ENCODE assay signal across 24 cellular contexts in the genomic region with DNA sequence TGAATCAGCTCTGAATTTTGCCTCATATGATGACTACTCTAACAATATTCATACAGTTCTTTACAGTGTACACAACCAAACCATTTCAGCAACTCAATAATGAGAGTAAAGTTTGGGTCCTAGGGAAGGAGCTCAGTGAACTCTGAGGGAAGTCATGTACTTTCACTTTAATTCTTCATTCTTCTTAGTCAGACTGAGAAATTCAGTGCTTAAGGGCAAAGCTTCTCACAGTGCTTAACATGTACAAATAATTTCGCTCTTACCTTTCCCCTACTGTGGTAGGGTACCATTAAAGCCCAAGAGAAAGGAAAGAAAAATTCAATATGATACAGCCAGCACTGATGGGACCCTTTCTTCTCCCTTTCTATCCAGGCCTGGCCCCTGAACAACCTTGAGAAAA.
DNase-seq lines count a peak whose midpoint lies in the region; ATAC-seq, FAIRE-seq and TF ChIP-seq lines count a peak whose summit lies in the region.
"Had no signal": no experiment of that assay in that cellular context is flagged by ENCODE, and none has a peak within 500 bp of the region (broad histone marks: within the 10 kb centered on the region; RNA-seq: fewer than 3 reads in every experiment).

No MANE protein-coding gene starts in this region.

- H3K4me1 Mint-ChIP-seq in CD14-positive monocyte, result no peaks in the 10 kb centered on the region
- H3K4me1 Mint-ChIP-seq: activated B cell treated with CpG ODN at 0.5 μM for 24 hours; CD4-positive, alpha-beta memory T cell; stimulated activated effector memory CD8-positive, alpha-beta T cell treated with anti-CD3 and anti-CD28 coated beads, Interleukin-12 subunit alpha, Interleukin-12 subunit beta, amount 100 ng/mL, for 72 hours had no signal

- TF ChIP-seq POLR2A in GM12891 (IDR thresholded peaks at IDR 0.05; ENCODE audit: low read depth, low read length), result no peak

- TF ChIP-seq CTCF in CD14-positive monocyte (IDR thresholded peaks at IDR 0.05) (no peak), kidney (IDR thresholded peaks at IDR 0.05; ENCODE audit: borderline replicate concordance, extremely low read depth, insufficient read depth) (no peak)

- H3K4me3 ChIP-seq in kidney (ENCODE audit: low read length in 2 of 2), result no peak overlapping the region
- H3K4me3 ChIP-seq: A549, K562, skin epidermis, tibial artery had no signal

- H3K4me3 Mint-ChIP-seq in CD14-positive monocyte, result no peak overlapping the region
- H3K4me3 Mint-ChIP-seq: activated B cell treated with CpG ODN at 0.5 μM for 24 hours; CD4-positive, alpha-beta memory T cell; stimulated activated effector memory CD8-positive, alpha-beta T cell treated with anti-CD3 and anti-CD28 coated beads, Interleukin-12 subunit alpha, Interleukin-12 subunit beta, amount 100 ng/mL, for 72 hours had no signal

- intact Hi-C loops in CD14-positive monocyte (cut with micrococcal nuclease) (no loop called here), kidney (cut with DNase I) (no loop called here)

- ATAC-seq in GM19328 (IDR thresholded peaks at IDR 0.05; ENCODE audit: unreplicated experiment) (peak; percentile 54), GM21786 (IDR thresholded peaks at IDR 0.05; ENCODE audit: unreplicated experiment) (peak; percentile 72), HG03432 (IDR thresholded peaks at IDR 0.05; ENCODE audit: unreplicated experiment) (peak; percentile 75), HG03108 (IDR thresholded peaks at IDR 0.05; ENCODE audit: unreplicated experiment) (no peak)
- ATAC-seq: A549; K562; left ventricle myocardium superior; stimulated activated effector memory CD8-positive, alpha-beta T cell treated with anti-CD3 and anti-CD28 coated beads, Interleukin-12 subunit alpha, Interleukin-12 subunit beta, amount 100 ng/mL, for 72 hours had no signal

- no peak for DNase-seq in GM12891 (ENCODE audit: insufficient read length, low spot score)
- no peak for DNase-seq in CD14-positive monocyte (ENCODE audit: low spot score)
- no peak for DNase-seq in kidney
- DNase-seq in activated CD8-positive, alpha-beta memory T cell treated with anti-CD3 and anti-CD28 coated beads for 24 hours, result no peak
- DNase-seq: activated B cell treated with CpG ODN at 0.5 μM for 24 hours; activated gamma-delta T cell treated with Interleukin-2 at 50 U/mL for 16 hours; aorta; CD4-positive, alpha-beta memory T cell; DND-41; left ventricle myocardium superior; NCI-H1092 treated with DMSO at 0.1 percent for 48 hours; NCI-H2171 treated with DMSO at 0.1 percent for 48 hours; T-helper 1 cell; tibial artery had no signal

- no peak overlapping the region for H3K9ac ChIP-seq in kidney (ENCODE audit: low read length in 2 of 2)

- H3K36me3 ChIP-seq in kidney (ENCODE audit: control insufficient read depth in 1 of 2, insufficient read depth in 2 of 2, low read length in 2 of 2), result no peaks in the 10 kb centered on the region
- H3K36me3 ChIP-seq: tibial artery had no signal

- FAIRE-seq in GM12891 (lab: Jason Lieb, UNC) (peak; percentile 85), kidney (lab: Jason Lieb, UNC) (no peak)
- FAIRE-seq: A549, endometrium, K562 had no signal

- H3K9me3 Mint-ChIP-seq in CD14-positive monocyte, result peaks cover 0 to 9% (median 3%) of the 10 kb centered on the region in 7 donors
- H3K9me3 Mint-ChIP-seq: activated B cell treated with CpG ODN at 0.5 μM for 24 hours; CD4-positive, alpha-beta memory T cell; stimulated activated effector memory CD8-positive, alpha-beta T cell treated with anti-CD3 and anti-CD28 coated beads, Interleukin-12 subunit alpha, Interleukin-12 subunit beta, amount 100 ng/mL, for 72 hours had no signal

- H3K36me3 Mint-ChIP-seq in CD14-positive monocyte, result no peaks in the 10 kb centered on the region
- H3K36me3 Mint-ChIP-seq: CD4-positive, alpha-beta memory T cell; stimulated activated effector memory CD8-positive, alpha-beta T cell treated with anti-CD3 and anti-CD28 coated beads, Interleukin-12 subunit alpha, Interleukin-12 subunit beta, amount 100 ng/mL, for 72 hours had no signal

- no peak overlapping the region for H3K27ac Mint-ChIP-seq in CD14-positive monocyte
- H3K27ac Mint-ChIP-seq: activated B cell treated with CpG ODN at 0.5 μM for 24 hours; CD4-positive, alpha-beta memory T cell; stimulated activated effector memory CD8-positive, alpha-beta T cell treated with anti-CD3 and anti-CD28 coated beads, Interleukin-12 subunit alpha, Interleukin-12 subunit beta, amount 100 ng/mL, for 72 hours had no signal

- no peak overlapping the region for H3K27ac ChIP-seq in kidney (ENCODE audit: low read depth in 2 of 2, low read length in 2 of 2)
- H3K27ac ChIP-seq: A549, HL-60, skin epidermis, tibial artery had no signal

- H3K4me1 ChIP-seq in kidney (ENCODE audit: control insufficient read depth in 1 of 2, insufficient read depth in 1 of 2, low read depth in 1 of 2, low read length in 2 of 2), result peaks cover 0 to 7% of the 10 kb centered on the region in 2 donors
- H3K4me1 ChIP-seq: tibial artery had no signal

- H3K27me3 Mint-ChIP-seq in CD14-positive monocyte (ENCODE audit: low read depth in 3 of 3), result no peaks in the 10 kb centered on the region
- H3K27me3 Mint-ChIP-seq: CD4-positive, alpha-beta memory T cell had no signal

- H3K9me3 ChIP-seq in kidney (ENCODE audit: control insufficient read depth in 1 of 2, low read length in 2 of 2), result no peaks in the 10 kb centered on the region
- H3K9me3 ChIP-seq: A549, tibial artery had no signal

TF ChIP-seq in GM12891, 5 proteins besides CTCF, POLR2A, EP300 and RAD21:
- TF ChIP-seq POLR2AphosphoS5 (IDR thresholded peaks at IDR 0.05; ENCODE audit: low read depth, low read length) (no peak), TAF1 (IDR thresholded peaks at IDR 0.05; ENCODE audit: low read depth, low read length) (no peak), POU2F2 (IDR thresholded peaks at IDR 0.05; ENCODE audit: low read depth, low read length) (no peak), SPI1 (IDR thresholded peaks at IDR 0.05; ENCODE audit: low read depth, low read length) (no peak), PAX5 (IDR thresholded peaks at IDR 0.05; ENCODE audit: insufficient read depth, low read length, severe bottlenecking) (no peak)
